31 cellular contexts compared by ENCODE assay signal in genomic region chr11:95606824-95607223, GRCh38.
"Had no signal": no experiment of that assay in that cellular context is flagged by ENCODE, and none has a peak within 500 bp of the region (broad histone marks: within the 10 kb centered on the region; RNA-seq: fewer than 3 reads in every experiment).

No MANE protein-coding gene starts in this region.

- ATAC-seq: naive thymus-derived CD4-positive, alpha-beta T cell; natural killer cell; pancreas; psoas muscle; right cardiac atrium; right lobe of liver; stimulated activated memory B cell treated with anti-CD40 and anti-IgM and Interleukin-4, amounts not matched to agents 10 μg/mL and 1 μg/mL and 100 μg/mL, for 72 hours; stimulated activated naive CD8-positive, alpha-beta T cell treated with anti-CD3 and anti-CD28 coated beads, Interleukin-15, amount 100 ng/mL, for 72 hours; stimulated activated naive CD8-positive, alpha-beta T cell treated with anti-CD3 and anti-CD28 coated beads, Interleukin-15, Interleukin-2, amounts not matched to agents 100 U/mL and 50 U/mL, for 24 hours; upper lobe of right lung had no signal

- H3K27ac Mint-ChIP-seq: natural killer cell; nephron; progenitor cell of endocrine pancreas; stimulated activated memory B cell treated with anti-CD40 and anti-IgM and Interleukin-4, amounts not matched to agents 10 μg/mL and 1 μg/mL and 100 μg/mL, for 72 hours; stimulated activated naive CD8-positive, alpha-beta T cell treated with anti-CD3 and anti-CD28 coated beads, Interleukin-15, amount 100 ng/mL, for 72 hours; type B pancreatic cell had no signal

- H3K27me3 Mint-ChIP-seq: progenitor cell of endocrine pancreas; stimulated activated memory B cell treated with anti-CD40 and anti-IgM and Interleukin-4, amounts not matched to agents 10 μg/mL and 1 μg/mL and 100 μg/mL, for 72 hours; type B pancreatic cell had no signal

- H3K4me1 Mint-ChIP-seq: natural killer cell, nephron had no signal

- H3K4me3 Mint-ChIP-seq: naive thymus-derived CD4-positive, alpha-beta T cell; natural killer cell; nephron; stimulated activated memory B cell treated with anti-CD40 and anti-IgM and Interleukin-4, amounts not matched to agents 10 μg/mL and 1 μg/mL and 100 μg/mL, for 72 hours; stimulated activated naive CD8-positive, alpha-beta T cell treated with anti-CD3 and anti-CD28 coated beads, Interleukin-15, amount 100 ng/mL, for 72 hours; type B pancreatic cell had no signal

- FAIRE-seq: small intestine, urothelium cell line had no signal

- H3K27ac ChIP-seq: neutrophil, pancreas, psoas muscle, right lobe of liver, sigmoid colon, spleen, suprapubic skin, testis, tibial artery, transverse colon, upper lobe of right lung had no signal

- H3K9me3 ChIP-seq: neutrophil, pancreas, psoas muscle, right lobe of liver, sigmoid colon, spleen, suprapubic skin, testis, tibial artery, transverse colon, upper lobe of right lung had no signal

- H3K36me3 ChIP-seq: neutrophil, pancreas, right lobe of liver, sigmoid colon, spleen, suprapubic skin, tibial artery, transverse colon, upper lobe of right lung had no signal

- H3K4me3 ChIP-seq: pancreas, psoas muscle, right lobe of liver, sigmoid colon, spleen, suprapubic skin, testis, tibial artery, transverse colon, upper lobe of right lung had no signal

- DNase-seq: naive thymus-derived CD4-positive, alpha-beta T cell; natural killer cell; nucleus accumbens; pancreas; posterior cingulate gyrus; psoas muscle; right cardiac atrium; right lobe of liver; sigmoid colon; small intestine; spleen; stimulated activated CD4-positive, alpha-beta T cell treated with anti-CD3 and anti-CD28 coated beads, Interleukin-12 subunit alpha, Interleukin-12 subunit beta, amount 100 ng/mL, for 4 hours; stimulated activated CD4-positive, alpha-beta T cell treated with anti-CD3 and anti-CD28 coated beads, Interleukin-1b, Interleukin-23, amount 100 ng/mL, for 48 hours; stimulated activated CD4-positive, alpha-beta T cell treated with anti-CD3 and anti-CD28 coated beads, Interleukin-4, amount 100 ng/mL, for 1 hour; stimulated activated CD4-positive, alpha-beta T cell treated with anti-CD3 and anti-CD28 coated beads, Interleukin-4, amount 100 ng/mL, for 4 hours; stimulated activated CD8-positive, alpha-beta memory T cell treated with anti-CD3 and anti-CD28 coated beads, Interleukin-4, amount 100 ng/mL, for 48 hours; stimulated activated naive CD4-positive, alpha-beta T cell; stimulated activated naive CD8-positive, alpha-beta T cell treated with anti-CD3 and anti-CD28 coated beads, Interleukin-15, amount 100 ng/mL, for 72 hours; stimulated activated naive CD8-positive, alpha-beta T cell treated with anti-CD3 and anti-CD28 coated beads, Interleukin-15, Interleukin-2, amounts not matched to agents 100 U/mL and 50 U/mL, for 24 hours; substantia nigra; testis; tibial artery; transverse colon; upper lobe of right lung had no signal

- H3K9me3 Mint-ChIP-seq: natural killer cell; nephron; stimulated activated memory B cell treated with anti-CD40 and anti-IgM and Interleukin-4, amounts not matched to agents 10 μg/mL and 1 μg/mL and 100 μg/mL, for 72 hours; stimulated activated naive CD8-positive, alpha-beta T cell treated with anti-CD3 and anti-CD28 coated beads, Interleukin-15, amount 100 ng/mL, for 72 hours; type B pancreatic cell had no signal

- H3K27me3 ChIP-seq: neutrophil, pancreas, right lobe of liver, sigmoid colon, spleen, suprapubic skin, testis, tibial artery, transverse colon, upper lobe of right lung had no signal

- H3K36me3 Mint-ChIP-seq: natural killer cell; stimulated activated memory B cell treated with anti-CD40 and anti-IgM and Interleukin-4, amounts not matched to agents 10 μg/mL and 1 μg/mL and 100 μg/mL, for 72 hours; type B pancreatic cell had no signal

- H3K4me1 ChIP-seq: pancreas, psoas muscle, sigmoid colon, suprapubic skin, testis, tibial artery, transverse colon, upper lobe of right lung had no signal
